ENCODE assay signal across 17 cellular contexts in genomic region chr9:129952337-129952736, GRCh38.
"Had no signal": no experiment of that assay in that cellular context is flagged by ENCODE, and none has a peak within 500 bp of the region (broad histone marks: within the 10 kb centered on the region; RNA-seq: fewer than 3 reads in every experiment).

No MANE protein-coding gene starts in this region.

- H3K27me3 Mint-ChIP-seq: activated B cell treated with CpG ODN at 0.5 μM for 24 hours; activated CD4-positive, alpha-beta T cell treated with anti-CD3 and anti-CD28 coated beads, Interleukin-2, amount 10 ng/mL, durations not matched to agents 24 days and 14 days; effector memory CD8-positive, alpha-beta T cell; natural killer cell treated with Interleukin-12 subunit alpha and Interleukin-12 subunit beta and Interleukin-15 and Interleukin-18, amount 100 ng/mL, for 72 hours had no signal

- ATAC-seq: effector memory CD8-positive, alpha-beta T cell; left cardiac atrium; natural killer cell treated with Interleukin-12 subunit alpha and Interleukin-12 subunit beta and Interleukin-15 and Interleukin-18, amount 100 ng/mL, for 72 hours had no signal

- H3K9me3 ChIP-seq: stomach, vagina had no signal

- H3K27me3 ChIP-seq: cardiac muscle cell, stomach, vagina had no signal

- H3K9me3 Mint-ChIP-seq: activated B cell treated with CpG ODN at 0.5 μM for 24 hours; activated CD4-positive, alpha-beta T cell treated with anti-CD3 and anti-CD28 coated beads, Interleukin-2, amount 10 ng/mL, durations not matched to agents 24 days and 14 days; activated naive CD4-positive, alpha-beta T cell treated with anti-CD3 and anti-CD28 coated beads for 36 hours; activated T-helper 2 cell treated with anti-CD3 and anti-CD28 coated beads, Interferon-gamma antibody, Interleukin-2, Interleukin-4, amounts not matched to agents 10 μg/mL and 5 μg/mL and 100 μg/mL, durations not matched to agents 14 hours and 24 hours and 36 hours; effector memory CD8-positive, alpha-beta T cell; natural killer cell treated with Interleukin-12 subunit alpha and Interleukin-12 subunit beta and Interleukin-15 and Interleukin-18, amount 100 ng/mL, for 72 hours had no signal

- H3K4me3 ChIP-seq: cardiac muscle cell, stomach, vagina had no signal

- DNase-seq: activated B cell treated with CpG ODN at 0.5 μM for 24 hours; activated CD4-positive, alpha-beta T cell treated with anti-CD3 and anti-CD28 coated beads, Interleukin-2, amount 10 ng/mL, durations not matched to agents 24 days and 14 days; activated naive CD4-positive, alpha-beta T cell treated with anti-CD3 and anti-CD28 coated beads for 36 hours; amniotic stem cell; effector memory CD8-positive, alpha-beta T cell; foreskin fibroblast; glutamatergic neuron; hippocampal formation; left cardiac atrium; mesenchymal stem cell; stimulated activated CD4-positive, alpha-beta T cell treated with anti-CD3 and anti-CD28 coated beads, Interleukin-2, amount 100 ng/mL, for 24 hours; stomach; trophoblast cell had no signal

- H3K27ac Mint-ChIP-seq: activated B cell treated with CpG ODN at 0.5 μM for 24 hours; activated CD4-positive, alpha-beta T cell treated with anti-CD3 and anti-CD28 coated beads, Interleukin-2, amount 10 ng/mL, durations not matched to agents 24 days and 14 days; activated T-helper 2 cell treated with anti-CD3 and anti-CD28 coated beads, Interferon-gamma antibody, Interleukin-2, Interleukin-4, amounts not matched to agents 10 μg/mL and 5 μg/mL and 100 μg/mL, durations not matched to agents 14 hours and 24 hours and 36 hours had no signal

- H3K4me3 Mint-ChIP-seq: activated B cell treated with CpG ODN at 0.5 μM for 24 hours; activated CD4-positive, alpha-beta T cell treated with anti-CD3 and anti-CD28 coated beads, Interleukin-2, amount 10 ng/mL, durations not matched to agents 24 days and 14 days; activated naive CD4-positive, alpha-beta T cell treated with anti-CD3 and anti-CD28 coated beads for 36 hours; effector memory CD8-positive, alpha-beta T cell; natural killer cell treated with Interleukin-12 subunit alpha and Interleukin-12 subunit beta and Interleukin-15 and Interleukin-18, amount 100 ng/mL, for 72 hours had no signal

- H3K27ac ChIP-seq: cardiac muscle cell, stomach, vagina had no signal
